8 cellular contexts compared by ENCODE assay signal in genomic region chr21:34072145-34073031, GRCh38. TPM values are rescaled to one million over a fixed set of nuclear protein-coding genes. Genes with fewer than 3 reads are reported as not detected.
DNase-seq lines count a peak whose midpoint lies in the region; ATAC-seq and TF ChIP-seq lines count a peak whose summit lies in the region.

No MANE protein-coding gene starts in this region.

- H3K27ac ChIP-seq in left lung (peak overlapping the region; percentile 78 to 87), thoracic aorta (peak overlapping the region; percentile 81 to 82)

- H3K27me3 ChIP-seq in left lung (no peaks in the 10 kb centered on the region), thoracic aorta (replicated peaks; ENCODE audit: insufficient read depth) (no peaks in the 10 kb centered on the region)

- ATAC-seq in left lung (peak; percentile 42), thoracic aorta (ENCODE audit: insufficient number of reproducible peaks, low FRiP score, low read depth) (peak; percentile 23)

- H3K9me3 ChIP-seq in left lung (no peaks in the 10 kb centered on the region), thoracic aorta (no peaks in the 10 kb centered on the region)

- H3K4me3 Mint-ChIP-seq in IgD-negative memory B cell (peak overlapping the region; percentile 82 to 95 (median 94)), MCF 10A (ENCODE audit: unreplicated experiment) (peak overlapping the region; percentile 73)

- POLR2A ChIA-PET in MCF 10A (lab: Yijun Ruan, JAX), result interaction anchor here (1.1 to 5.2 kb wide), 8 partner anchors 19 to 1345 kb away, joined by 3 to 45 read pairs (median 12); no protein-coding TSS in a partner anchor

- no peak for TF ChIP-seq CTCF in MCF 10A (IDR thresholded peaks at IDR 0.05; ENCODE audit: unreplicated experiment)
- TF ChIP-seq CTCF in left lung (IDR thresholded peaks at IDR 0.05), result no peak
- TF ChIP-seq CTCF in thoracic aorta (IDR thresholded peaks at IDR 0.05), result peak; percentile 13

- CTCF ChIA-PET in MCF 10A (lab: Yijun Ruan, JAX), result interaction anchor here (4.2 kb wide), 1 partner anchor 148 kb away, joined by 31 read pairs; no protein-coding TSS in a partner anchor

- H3K27me3 Mint-ChIP-seq in IgD-negative memory B cell (no peaks in the 10 kb centered on the region), MCF 10A (ENCODE audit: insufficient read depth, unreplicated experiment) (no peaks in the 10 kb centered on the region)

- no peaks in the 10 kb centered on the region for H3K36me3 ChIP-seq in left lung
- no peaks in the 10 kb centered on the region for H3K36me3 ChIP-seq in thoracic aorta

- peaks cover 7 to 40% of the 10 kb centered on the region in 2 donors for H3K4me1 ChIP-seq in left lung
- H3K4me1 ChIP-seq in thoracic aorta (ENCODE audit: control insufficient read depth in 1 of 2, low read depth in 2 of 2), result peaks cover 12 to 37% of the 10 kb centered on the region in 2 donors

- BruUV-seq in MCF 10A (replicated peaks; lab: Mats Ljungman, UMichigan), result no TSS peak

- peaks cover 6% of the 10 kb centered on the region for H3K36me3 Mint-ChIP-seq in IgD-negative memory B cell
- no peaks in the 10 kb centered on the region for H3K36me3 Mint-ChIP-seq in MCF 10A (ENCODE audit: insufficient read depth, unreplicated experiment)

- H3K27ac Mint-ChIP-seq in IgD-negative memory B cell (peak overlapping the region; percentile 78 to 95 (median 82)), MCF 10A (ENCODE audit: low read depth, unreplicated experiment) (no peak overlapping the region)

- DNase-seq in DMS53 (lab: John Stamatoyannopoulos, UW), result peak; percentile 70
- DNase-seq in DMS53 treated with DMSO at 0.1 percent for 48 hours (lab: John Stamatoyannopoulos, UW; ENCODE audit: unreplicated experiment), result no peak
- DNase-seq in MCF 10A (ENCODE audit: unreplicated experiment), result no peak
- DNase-seq in left lung, result no peak
- no peak for DNase-seq in thoracic aorta (ENCODE audit: low spot score)
- DNase-seq in NCI-H1417 treated with DMSO at 0.1 percent for 48 hours (lab: John Stamatoyannopoulos, UW), result no peak
- DNase-seq in germinal center (ENCODE audit: low spot score), result no peak

- H3K9me3 Mint-ChIP-seq in IgD-negative memory B cell (no peaks in the 10 kb centered on the region), MCF 10A (ENCODE audit: unreplicated experiment) (no peaks in the 10 kb centered on the region)

- intact Hi-C loops in MCF 10A (cut with micrococcal nuclease) (no loop called here), left lung (cut with DNase I) (no loop called here)

- H3K4me3 ChIP-seq in left lung, result peak overlapping the region; percentile 46 to 63
- peak overlapping the region; percentile 82 for H3K4me3 ChIP-seq in thoracic aorta

- H3K4me1 Mint-ChIP-seq in IgD-negative memory B cell, result peaks cover 31 to 34% (median 32%) of the 10 kb centered on the region in 3 donors
- H3K4me1 Mint-ChIP-seq in MCF 10A (ENCODE audit: insufficient read depth, unreplicated experiment), result peaks cover 29% of the 10 kb centered on the region

RNA-seq across cellular contexts. Expression of gene MRPS6, which starts 1.0 kb away (rescaled TPM):
- polyA plus RNA-seq in IgD-negative memory B cell, result 162 TPM
- total RNA-seq in MCF 10A (2022) (86.0 and 90.7 TPM in 2 replicates), left lung (10 to 100 TPM; 50.5 to 76.0 TPM), thoracic aorta (10 to 100 TPM; 27.9 to 30.9 TPM)

RNA-seq across cellular contexts. Expression of gene SLC5A3, which starts 1.0 kb away (rescaled TPM):
- 0.93 TPM for polyA plus RNA-seq in IgD-negative memory B cell
- total RNA-seq in MCF 10A (2022) (8.1 and 8.5 TPM in 2 replicates), left lung (10 to 100 TPM; 27.3 to 33.4 TPM), thoracic aorta (10 to 100 TPM; 35.2 to 37.2 TPM)
